Comparison of ENCODE assay signal across 7 cellular contexts in the genomic region with DNA sequence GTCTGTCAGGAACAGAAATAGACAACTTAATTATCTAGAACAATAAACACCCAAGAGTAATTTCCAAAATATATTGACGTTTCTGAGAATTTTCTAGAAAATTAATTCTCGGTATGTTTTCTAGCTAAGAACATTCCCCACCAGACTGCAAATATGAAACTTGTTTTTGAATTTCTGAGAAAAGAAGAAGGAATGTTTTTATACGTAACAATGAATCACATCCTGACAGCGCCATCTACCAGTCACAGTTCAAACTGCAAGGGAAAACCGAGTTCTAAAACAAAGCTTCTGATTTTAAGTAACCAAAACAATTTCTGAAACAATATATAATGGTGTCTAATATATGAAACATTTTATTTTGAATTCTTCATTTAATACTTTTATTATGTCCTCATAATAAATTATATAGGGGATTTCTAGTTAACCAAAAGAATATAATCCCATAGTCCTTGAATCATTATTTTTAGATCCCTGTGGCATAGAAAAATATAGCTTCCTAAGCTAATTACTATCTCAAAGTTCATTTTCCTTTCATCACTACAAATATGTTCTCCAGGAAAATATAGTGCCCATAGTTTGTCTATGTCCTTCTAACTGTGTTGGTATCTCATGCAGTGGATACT. TPM values are rescaled to one million over a fixed set of nuclear protein-coding genes. Genes with fewer than 3 reads are reported as not detected.
DNase-seq lines count a peak whose midpoint lies in the region; ATAC-seq and TF ChIP-seq lines count a peak whose summit lies in the region.

No MANE protein-coding gene starts in this region.

- peak; percentile 72 for TF ChIP-seq CTCF in fibroblast of the aortic adventitia (IDR thresholded peaks at IDR 0.05; ENCODE audit: insufficient read depth, low read length)
- peak in 4 of 5 experiments; percentile 31 to 63 (median 52) for TF ChIP-seq CTCF in gastrocnemius medialis (IDR thresholded peaks at IDR 0.05 in 4 of 5, conservative IDR thresholded peaks at IDR 0.05 in 1 of 5)

- no peaks in the 10 kb centered on the region for H3K9me3 ChIP-seq in gastrocnemius medialis

- intact Hi-C loops in gastrocnemius medialis (cut with DNase I; ENCODE audit: low total_unique reads) = loop anchor here (10.0 kb wide), 1 partner anchor 396 kb away; no protein-coding TSS in a partner anchor
- intact Hi-C loops in posterior vena cava (cut with DNase I) = no loop called here

- H3K27ac ChIP-seq in gastrocnemius medialis = peak overlapping the region in 1 of 4 donors; percentile 4

- H3K36me3 ChIP-seq in gastrocnemius medialis = no peaks in the 10 kb centered on the region

- no peak for TF ChIP-seq POLR2A in gastrocnemius medialis (IDR thresholded peaks at IDR 0.05)

- H3K4me1 ChIP-seq in gastrocnemius medialis = peaks cover 0 to 3% of the 10 kb centered on the region in 2 donors

- no peaks in the 10 kb centered on the region for H3K27me3 ChIP-seq in gastrocnemius medialis

- H3K4me3 ChIP-seq in fibroblast of the aortic adventitia (ENCODE audit: low read depth, low read length) (no peak overlapping the region), gastrocnemius medialis (no peak overlapping the region)

- DNase-seq in ELF-1 (ENCODE audit: low read depth, low spot score) (peak; percentile 8), KBM-7 (peak; percentile 68), SK-MEL-5 (ENCODE audit: low read depth, low spot score) (peak; percentile 67), fibroblast of the aortic adventitia (ENCODE audit: low read depth) (peak; percentile 77), gastrocnemius medialis (no peak), mesenteric fat pad (ENCODE audit: low spot score) (no peak), posterior vena cava (ENCODE audit: low spot score) (no peak)

- ATAC-seq in gastrocnemius medialis = no peak

- in situ Hi-C loops in KBM-7 (cut with MboI; ENCODE audit: low pct_unique_long_range_greater_than_20kb, low sequenced_read_pairs) = no loop called here
- in situ Hi-C loops in SK-MEL-5 (cut with HindIII; ENCODE audit: low pct_unique_long_range_greater_than_20kb, low sequenced_read_pairs) = loop anchor here (25.0 kb wide), 1 partner anchor 409 kb away; no protein-coding TSS in a partner anchor
- in situ Hi-C loops in gastrocnemius medialis (cut with MboI; ENCODE audit: low sequenced_read_pairs in 4 of 4) = loop anchor here (10.0 to 25.0 kb wide), 3 partner anchors 396 to 416 kb away; no protein-coding TSS in a partner anchor

RNA-seq across cellular contexts. Expression of a gene that starts 34.5 kb away (rescaled TPM):
- total RNA-seq in SK-MEL-5 (2014; rRNA removed; shearing (Covaris generic)) = not detected in 2 replicates
- polyA plus RNA-seq in SK-MEL-5 (2015; cell fraction: cytosol; rRNA removed) = not detected in 2 replicates
- polyA plus RNA-seq in SK-MEL-5 (2015; cell fraction: nucleus; rRNA removed) = not detected in 2 replicates
- total RNA-seq in fibroblast of the aortic adventitia (ENCODE audit: low replicate concordance) (2.6 and 13.0 TPM in 2 replicates), gastrocnemius medialis (10 to 100 TPM in 1 of 4 donors, 1 to 10 TPM in 3; 4.3 to 16.2 (median 7.3) TPM), mesenteric fat pad (22.1 TPM), posterior vena cava (10 to 100 TPM; 31.7 to 38.2 TPM)

Comparison
In these comparisons a context has a peak if more than half of its experiments do, and no peak if none do; other contexts are left out.
1. DNase-seq: peak in ELF-1 (single experiment), KBM-7 (single experiment), SK-MEL-5 (single experiment) and fibroblast of the aortic adventitia (single experiment); none in gastrocnemius medialis (0 of 2), mesenteric fat pad (single experiment) and posterior vena cava (single experiment).